11 cellular contexts compared by ENCODE assay signal in genomic region chr16:79267146-79267545, GRCh38.
"Had no signal": no experiment of that assay in that cellular context is flagged by ENCODE, and none has a peak within 500 bp of the region (broad histone marks: within the 10 kb centered on the region; RNA-seq: fewer than 3 reads in every experiment).

No MANE protein-coding gene starts in this region.

- H3K27ac Mint-ChIP-seq: activated B cell treated with CpG ODN at 0.5 μM for 24 hours, nephron progenitor cell had no signal

- H3K9me3 Mint-ChIP-seq: nephron progenitor cell had no signal

- DNase-seq: activated B cell treated with CpG ODN at 0.5 μM for 24 hours; activated effector memory CD4-positive, alpha-beta T cell treated with Interleukin-2 at 50 U/mL for 16 hours; dorsolateral prefrontal cortex; erythroblast; gastrocnemius medialis; heart right ventricle; left cardiac atrium; nephron progenitor cell; occipital lobe; right cardiac atrium; trophoblast cell had no signal

- H3K4me3 Mint-ChIP-seq: activated B cell treated with CpG ODN at 0.5 μM for 24 hours, nephron progenitor cell had no signal

- ATAC-seq: gastrocnemius medialis, heart right ventricle, left cardiac atrium, right cardiac atrium had no signal
